12 cellular contexts compared by ENCODE assay signal in the genomic region with DNA sequence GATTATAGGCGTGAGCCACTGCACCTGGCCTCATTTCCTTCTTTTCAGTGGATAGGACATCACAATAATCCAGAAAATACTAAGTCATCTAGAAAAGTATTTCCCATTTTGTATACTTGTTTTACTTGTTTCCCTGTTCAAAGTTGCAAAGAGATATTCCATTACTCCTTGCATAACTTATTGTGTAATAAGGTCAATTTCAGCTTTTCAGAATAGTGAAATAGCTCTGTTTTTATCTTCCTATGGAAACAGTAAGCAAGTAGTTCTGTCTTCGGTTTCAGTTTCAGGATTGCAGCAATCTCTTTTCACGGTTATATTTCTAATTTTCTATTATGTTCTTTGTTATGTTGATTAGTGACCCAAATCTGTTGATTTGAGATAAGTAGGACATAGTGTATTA. TPM values are rescaled to one million over a fixed set of nuclear protein-coding genes. Genes with fewer than 3 reads are reported as not detected.
DNase-seq lines count a peak whose midpoint lies in the region; ATAC-seq lines count a peak whose summit lies in the region.
"Had no signal": no experiment of that assay in that cellular context is flagged by ENCODE, and none has a peak within 500 bp of the region (broad histone marks: within the 10 kb centered on the region; RNA-seq: fewer than 3 reads in every experiment).

No MANE protein-coding gene starts in this region.

- H3K27me3 Mint-ChIP-seq in activated CD4-positive, alpha-beta T cell treated with anti-CD3 and anti-CD28 coated beads, Interleukin-2, amount 10 ng/mL, durations not matched to agents 24 days and 14 days, result no peaks in the 10 kb centered on the region
- no peaks in the 10 kb centered on the region for H3K27me3 Mint-ChIP-seq in activated naive CD8-positive, alpha-beta T cell treated with anti-CD3 and anti-CD28 coated beads, Interleukin-2, amount 10 ng/mL, durations not matched to agents 7 days and 5 days

- ATAC-seq in HG03342 (IDR thresholded peaks at IDR 0.05; ENCODE audit: unreplicated experiment), result peak; percentile 37
- no peak for ATAC-seq in activated naive CD8-positive, alpha-beta T cell treated with anti-CD3 and anti-CD28 coated beads, Interleukin-2, amount 10 ng/mL, durations not matched to agents 7 days and 5 days (ENCODE audit: low read depth)
- peak; percentile 8 for ATAC-seq in sciatic nerve
- ATAC-seq: Panc1 had no signal

- peak overlapping the region; percentile 23 for H3K4me3 Mint-ChIP-seq in activated CD4-positive, alpha-beta T cell treated with anti-CD3 and anti-CD28 coated beads, Interleukin-2, amount 10 ng/mL, durations not matched to agents 24 days and 14 days
- no peak overlapping the region for H3K4me3 Mint-ChIP-seq in activated naive CD8-positive, alpha-beta T cell treated with anti-CD3 and anti-CD28 coated beads, Interleukin-2, amount 10 ng/mL, durations not matched to agents 7 days and 5 days

- intact Hi-C loops in activated CD4-positive, alpha-beta T cell treated with anti-CD3 and anti-CD28 coated beads, Interleukin-2, amount 10 ng/mL, durations not matched to agents 24 days and 14 days (cut with micrococcal nuclease), result loop anchor here (10.0 kb wide), 2 partner anchors 352 to 1578 kb away; a partner anchor contains a TSS
- intact Hi-C loops in sciatic nerve (cut with DNase I), result no loop called here

- H3K27me3 ChIP-seq in HAP-1 (ENCODE audit: low read depth), result no peaks in the 10 kb centered on the region
- H3K27me3 ChIP-seq: right atrium auricular region had no signal

- in situ Hi-C loops in HAP-1 (cut with MboI; ENCODE audit: low sequenced_read_pairs), result no loop called here

- peaks cover 52% of the 10 kb centered on the region for H3K4me1 Mint-ChIP-seq in activated CD4-positive, alpha-beta T cell treated with anti-CD3 and anti-CD28 coated beads, Interleukin-2, amount 10 ng/mL, durations not matched to agents 24 days and 14 days
- H3K4me1 Mint-ChIP-seq in activated naive CD8-positive, alpha-beta T cell treated with anti-CD3 and anti-CD28 coated beads, Interleukin-2, amount 10 ng/mL, durations not matched to agents 7 days and 5 days, result peaks cover 43% of the 10 kb centered on the region

- no peaks in the 10 kb centered on the region for H3K36me3 ChIP-seq in HAP-1 (replicated peaks)
- H3K36me3 ChIP-seq: right atrium auricular region had no signal

- H3K4me3 ChIP-seq in HAP-1, result no peak overlapping the region
- H3K4me3 ChIP-seq: right atrium auricular region had no signal

- H3K9me3 ChIP-seq in HAP-1, result no peaks in the 10 kb centered on the region
- H3K9me3 ChIP-seq: right atrium auricular region had no signal

- H3K27ac Mint-ChIP-seq in activated CD4-positive, alpha-beta T cell treated with anti-CD3 and anti-CD28 coated beads, Interleukin-2, amount 10 ng/mL, durations not matched to agents 24 days and 14 days, result peak overlapping the region; percentile 55
- H3K27ac Mint-ChIP-seq in activated naive CD8-positive, alpha-beta T cell treated with anti-CD3 and anti-CD28 coated beads, Interleukin-2, amount 10 ng/mL, durations not matched to agents 7 days and 5 days, result peak overlapping the region; percentile 4

- POLR2A ChIA-PET in activated naive CD8-positive, alpha-beta T cell treated with anti-CD3 and anti-CD28 coated beads, Interleukin-2, amount 10 ng/mL, durations not matched to agents 7 days and 5 days (lab: Charles Lee), result interaction anchor here (0.7 kb wide), 1 partner anchor 73 kb away, joined by 3 read pairs; no protein-coding TSS in a partner anchor

- peaks cover 61% of the 10 kb centered on the region for H3K36me3 Mint-ChIP-seq in activated CD4-positive, alpha-beta T cell treated with anti-CD3 and anti-CD28 coated beads, Interleukin-2, amount 10 ng/mL, durations not matched to agents 24 days and 14 days (ENCODE audit: low read depth)
- peaks cover 27% of the 10 kb centered on the region for H3K36me3 Mint-ChIP-seq in activated naive CD8-positive, alpha-beta T cell treated with anti-CD3 and anti-CD28 coated beads, Interleukin-2, amount 10 ng/mL, durations not matched to agents 7 days and 5 days

- peaks cover 5% of the 10 kb centered on the region for H3K4me1 ChIP-seq in HAP-1

- H3K9me3 Mint-ChIP-seq in activated CD4-positive, alpha-beta T cell treated with anti-CD3 and anti-CD28 coated beads, Interleukin-2, amount 10 ng/mL, durations not matched to agents 24 days and 14 days, result no peaks in the 10 kb centered on the region
- H3K9me3 Mint-ChIP-seq in activated naive CD8-positive, alpha-beta T cell treated with anti-CD3 and anti-CD28 coated beads, Interleukin-2, amount 10 ng/mL, durations not matched to agents 7 days and 5 days, result no peaks in the 10 kb centered on the region

- DNase-seq in activated CD4-positive, alpha-beta T cell treated with anti-CD3 and anti-CD28 coated beads, Interleukin-2, amount 10 ng/mL, durations not matched to agents 24 days and 14 days, result no peak
- no peak for DNase-seq in activated CD4-positive, alpha-beta T cell treated with anti-CD3 and anti-CD28 coated beads for 1 hour
- no peak for DNase-seq in activated naive CD8-positive, alpha-beta T cell treated with anti-CD3 and anti-CD28 coated beads, Interleukin-2, amount 10 ng/mL, durations not matched to agents 7 days and 5 days
- DNase-seq in sciatic nerve (ENCODE audit: low spot score) (no peak), HAP-1 (ENCODE audit: low spot score in 2 of 2) (no peak), NCI-H146 treated with DMSO at 0.1 percent for 48 hours (lab: John Stamatoyannopoulos, UW; ENCODE audit: unreplicated experiment) (no peak), cerebellar cortex (ENCODE audit: low spot score) (no peak)
- DNase-seq: activated CD4-positive, CD25-positive, alpha-beta regulatory T cell; left cardiac atrium had no signal

RNA-seq across cellular contexts. Expression of a gene that starts 6.0 kb away (rescaled TPM):
- total RNA-seq in activated CD4-positive, alpha-beta T cell treated with anti-CD3 and anti-CD28 coated beads, Interleukin-2, amount 10 ng/mL, durations not matched to agents 24 days and 14 days, result 15.5 and 15.6 TPM in 2 replicates
- total RNA-seq in activated naive CD8-positive, alpha-beta T cell treated with anti-CD3 and anti-CD28 coated beads, Interleukin-2, amount 10 ng/mL, durations not matched to agents 7 days and 5 days, result 10 to 100 TPM; 11.1 to 11.2 TPM
- total RNA-seq in sciatic nerve, result 7.1 TPM
